In genomic region chr11:109302591-109303334, GRCh38 we compare ENCODE assay signal across 15 cellular contexts.
DNase-seq lines count a peak whose midpoint lies in the region; ATAC-seq, FAIRE-seq and TF ChIP-seq lines count a peak whose summit lies in the region.
"Had no signal": no experiment of that assay in that cellular context is flagged by ENCODE, and none has a peak within 500 bp of the region (broad histone marks: within the 10 kb centered on the region; RNA-seq: fewer than 3 reads in every experiment).

No MANE protein-coding gene starts in this region.

- no peak for TF ChIP-seq RAD21 in A549 (conservative IDR thresholded peaks at IDR 0.05 in 1 of 2, IDR thresholded peaks at IDR 0.05 in 1 of 2)

- no peaks in the 10 kb centered on the region for H3K36me3 ChIP-seq in keratinocyte (ENCODE audit: control insufficient read depth in 2 of 2, extremely low read depth in 1 of 2, insufficient read depth in 2 of 2, low read length in 2 of 2)
- H3K36me3 ChIP-seq: BLaER1 treated with 17β-estradiol and CSF1 and Interleukin-3, amounts not matched to agents 10 nM and 100 nM had no signal

- no peak overlapping the region for H3K9ac ChIP-seq in keratinocyte (ENCODE audit: control insufficient read depth, extremely low read depth, insufficient read depth, low read length)
- H3K9ac ChIP-seq: BLaER1 treated with 17β-estradiol and CSF1 and Interleukin-3, amounts not matched to agents 10 nM and 100 nM had no signal

- no peaks in the 10 kb centered on the region for H4K20me1 ChIP-seq in keratinocyte (ENCODE audit: control insufficient read depth, extremely low read depth, insufficient read depth, low read length)
- H4K20me1 ChIP-seq: BLaER1 treated with 17β-estradiol and CSF1 and Interleukin-3, amounts not matched to agents 10 nM and 100 nM had no signal

- POLR2A ChIA-PET in A549 (lab: Yijun Ruan, JAX) = no interaction called here

- no peak for DNase-seq in A549 (ENCODE audit: low read depth in 1 of 2, low spot score in 1 of 2)
- DNase-seq in NCI-H226 = peak; percentile 8
- DNase-seq in astrocyte of the hippocampus (ENCODE audit: low read depth, low spot score) = peak; percentile 7
- DNase-seq in keratinocyte (ENCODE audit: low read depth, low spot score) = no peak
- DNase-seq in GF-D8 (lab: John Stamatoyannopoulos, UW) = no peak
- no peak for DNase-seq in GM03348 (ENCODE audit: low spot score)
- DNase-seq in activated T-cell treated with anti-CD3 and anti-CD28 coated beads for 4 hours = no peak
- DNase-seq: 8988T; ACHN; CD4-positive, CD25-positive, alpha-beta regulatory T cell; DMS79; H7 had no signal

- CTCF ChIA-PET in A549 (lab: Yijun Ruan, JAX) = no interaction called here

- H3K79me2 ChIP-seq in keratinocyte (ENCODE audit: control insufficient read depth, insufficient read depth, low read length) = no peaks in the 10 kb centered on the region

- peak overlapping the region; percentile 7 for H2AFZ ChIP-seq in keratinocyte (ENCODE audit: control insufficient read depth, low read length)

- TF ChIP-seq EP300 in A549 (IDR thresholded peaks at IDR 0.05) = no peak

- TF ChIP-seq POLR2A in A549 (IDR thresholded peaks at IDR 0.05; ENCODE audit: low read length) = no peak

- 42% methylated on average over 4 of the region's 4 CpGs for WGBS in A549 (ENCODE audit: missing lambda C conversion rate)

- H3K27me3 ChIP-seq in keratinocyte (ENCODE audit: control insufficient read depth, extremely low read depth, insufficient read depth, low read length) = no peaks in the 10 kb centered on the region
- H3K27me3 ChIP-seq: BLaER1 treated with 17β-estradiol and CSF1 and Interleukin-3, amounts not matched to agents 10 nM and 100 nM had no signal

- peaks cover 21% of the 10 kb centered on the region for H3K4me1 ChIP-seq in A549
- peaks cover 16% of the 10 kb centered on the region for H3K4me1 ChIP-seq in keratinocyte (ENCODE audit: control insufficient read depth, extremely low read depth, insufficient read depth, low read length)

- H3K4me3 ChIP-seq in A549 = no peak overlapping the region
- H3K4me3 ChIP-seq in keratinocyte (ENCODE audit: control insufficient read depth in 2 of 3, extremely low read depth in 1 of 3, insufficient read depth in 2 of 3, low read depth in 1 of 3, low read length in 3 of 3) = no peak overlapping the region
- H3K4me3 ChIP-seq: BLaER1 treated with 17β-estradiol and CSF1 and Interleukin-3, amounts not matched to agents 10 nM and 100 nM had no signal

- no peaks in the 10 kb centered on the region for H3K9me1 ChIP-seq in keratinocyte (ENCODE audit: control insufficient read depth, extremely low read depth, insufficient read depth, low read length)

- TF ChIP-seq CTCF in A549 (IDR thresholded peaks at IDR 0.05) = no peak
- TF ChIP-seq CTCF in keratinocyte (optimal IDR thresholded peaks at IDR 0.05 in 1 of 3, IDR thresholded peaks at IDR 0.05 in 1 of 3, conservative IDR thresholded peaks at IDR 0.05 in 1 of 3; ENCODE audit: extremely low read depth in 1 of 3, insufficient read depth in 2 of 3, low read length in 3 of 3) = no peak

- H3K4me2 ChIP-seq in A549 (peak overlapping the region; percentile 32), keratinocyte (ENCODE audit: control insufficient read depth, extremely low read depth, insufficient read depth, low read depth, low read length) (no peak overlapping the region)
- H3K4me2 ChIP-seq: BLaER1 treated with 17β-estradiol and CSF1 and Interleukin-3, amounts not matched to agents 10 nM and 100 nM had no signal

- peak overlapping the region; percentile 45 to 52; a peak in 4 of 6 replicates for H3K27ac ChIP-seq in A549
- no peak overlapping the region for H3K27ac ChIP-seq in keratinocyte (ENCODE audit: control insufficient read depth, insufficient read depth, low read length)
- H3K27ac ChIP-seq: BLaER1 treated with 17β-estradiol and CSF1 and Interleukin-3, amounts not matched to agents 10 nM and 100 nM had no signal

- ATAC-seq in A549 (no peak), HG02678 (IDR thresholded peaks at IDR 0.05; ENCODE audit: unreplicated experiment) (no peak)

- no peak for FAIRE-seq in A549 (lab: Jason Lieb, UNC)
- no peak for FAIRE-seq in keratinocyte (lab: Jason Lieb, UNC)
- FAIRE-seq: G401.6 had no signal

- no peaks in the 10 kb centered on the region for H3K9me3 ChIP-seq in A549
- H3K9me3 ChIP-seq in keratinocyte (ENCODE audit: control insufficient read depth, low read depth, low read length) = no peaks in the 10 kb centered on the region
- H3K9me3 ChIP-seq: BLaER1 treated with 17β-estradiol and CSF1 and Interleukin-3, amounts not matched to agents 10 nM and 100 nM had no signal

- dilution Hi-C loops in keratinocyte (cut with MboI; ENCODE audit: extremely low pct_ligation_motif_present, low sequenced_read_pairs) = no loop called here

TF ChIP-seq in A549, 52 proteins besides CTCF, POLR2A, EP300 and RAD21:
- TF ChIP-seq MAX (IDR thresholded peaks at IDR 0.05) = no peak
- TF ChIP-seq EHF (CRISPR knock-in tag; IDR thresholded peaks at IDR 0.05) = no peak
- TF ChIP-seq FOSB (CRISPR knock-in tag; IDR thresholded peaks at IDR 0.05) = no peak
- no peak for TF ChIP-seq POLR2AphosphoS2 (conservative IDR thresholded peaks at IDR 0.05; ENCODE audit: low read length)
- no peak for TF ChIP-seq TP53 (CRISPR knock-in tag; IDR thresholded peaks at IDR 0.05)
- TF ChIP-seq ELK1 (IDR thresholded peaks at IDR 0.05; ENCODE audit: low read depth, low read length) = no peak
- no peak for TF ChIP-seq RARB (CRISPR knock-in tag; IDR thresholded peaks at IDR 0.05)
- no peak for TF ChIP-seq NR3C1 (IDR thresholded peaks at IDR 0.05)
- no peak for TF ChIP-seq CEBPB (IDR thresholded peaks at IDR 0.05)
- no peak for TF ChIP-seq EHMT2 (IDR thresholded peaks at IDR 0.05; ENCODE audit: low read depth)
- TF ChIP-seq TFCP2L1 (CRISPR knock-in tag; IDR thresholded peaks at IDR 0.05) = no peak
- TF ChIP-seq SREBF2 (IDR thresholded peaks at IDR 0.05) = no peak
- TF ChIP-seq RNF2 (IDR thresholded peaks at IDR 0.05; ENCODE audit: borderline replicate concordance, low read depth) = no peak
- no peak for TF ChIP-seq E2F6 (IDR thresholded peaks at IDR 0.05; ENCODE audit: borderline replicate concordance, low read depth)
- no peak for TF ChIP-seq KDM5A (IDR thresholded peaks at IDR 0.05)
TF ChIP-seq in A549: peak in this region for 0.

Comparison
In these comparisons a context has a peak if more than half of its experiments do, and no peak if none do; other contexts are left out.
1. DNase-seq: peak in NCI-H226 (single experiment) and astrocyte of the hippocampus (single experiment); none in A549 (0 of 2), keratinocyte (single experiment), GF-D8 (single experiment), GM03348 (single experiment) and activated T-cell treated with anti-CD3 and anti-CD28 coated beads for 4 hours (single experiment).